27 cellular contexts compared by ENCODE assay signal in the genomic region with DNA sequence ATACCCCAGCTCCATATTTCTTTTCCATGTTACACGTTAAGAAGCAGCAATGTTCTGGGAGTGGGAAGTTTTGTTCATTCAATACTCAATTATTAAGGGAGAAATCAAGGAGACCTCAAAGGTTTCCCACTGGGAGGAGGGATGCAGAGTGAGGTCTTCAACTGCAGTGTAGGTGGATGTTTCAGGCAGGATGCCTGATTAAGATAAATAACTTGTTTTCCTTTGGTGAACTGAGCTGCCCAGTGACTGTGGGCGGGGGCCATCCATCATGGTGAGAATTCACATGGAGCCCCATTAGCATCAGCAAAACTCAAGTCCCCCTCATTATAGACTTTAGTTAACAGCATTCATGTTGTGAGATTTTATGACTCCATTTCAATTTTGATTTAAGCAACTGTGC.
"Had no signal": no experiment of that assay in that cellular context is flagged by ENCODE, and none has a peak within 500 bp of the region (broad histone marks: within the 10 kb centered on the region; RNA-seq: fewer than 3 reads in every experiment).

No MANE protein-coding gene starts in this region.

- H3K36me3 ChIP-seq: neural progenitor cell, pancreas, prostate gland, right lobe of liver, sigmoid colon, stomach, thoracic aorta, thyroid gland, tibial nerve, upper lobe of right lung, uterus had no signal

- H3K4me3 ChIP-seq: neural progenitor cell, pancreas, prostate gland, right lobe of liver, sigmoid colon, stomach, thoracic aorta, thyroid gland, tibial nerve, upper lobe of right lung, uterus had no signal

- ATAC-seq: naive thymus-derived CD8-positive, alpha-beta T cell; natural killer cell treated with Interleukin-12 subunit alpha and Interleukin-12 subunit beta and Interleukin-15 and Interleukin-18, amount 100 ng/mL, for 72 hours; pancreas; right cardiac atrium; right lobe of liver; stimulated activated effector memory CD8-positive, alpha-beta T cell treated with anti-CD3 and anti-CD28 coated beads, Interleukin-12 subunit alpha, Interleukin-12 subunit beta, amount 100 ng/mL, for 72 hours; stimulated activated naive B cell treated with anti-CD40 and anti-IgM and Interleukin-4, amounts not matched to agents 10 μg/mL and 1 μg/mL and 100 μg/mL, for 72 hours; upper lobe of right lung had no signal

- H3K4me1 Mint-ChIP-seq: naive B cell; naive thymus-derived CD8-positive, alpha-beta T cell; stimulated activated effector memory CD8-positive, alpha-beta T cell treated with anti-CD3 and anti-CD28 coated beads, Interleukin-12 subunit alpha, Interleukin-12 subunit beta, amount 100 ng/mL, for 72 hours; stimulated activated naive B cell treated with anti-CD40 and anti-IgM and Interleukin-4, amounts not matched to agents 10 μg/mL and 1 μg/mL and 100 μg/mL, for 72 hours had no signal

- H3K9me3 Mint-ChIP-seq: natural killer cell treated with Interleukin-12 subunit alpha and Interleukin-12 subunit beta and Interleukin-15 and Interleukin-18, amount 100 ng/mL, for 72 hours; neural progenitor cell; stimulated activated naive B cell treated with anti-CD40 and anti-IgM and Interleukin-4, amounts not matched to agents 10 μg/mL and 1 μg/mL and 100 μg/mL, for 72 hours; stimulated activated naive CD8-positive, alpha-beta T cell treated with anti-CD3 and anti-CD28 coated beads, Interleukin-15, Interleukin-2, amounts not matched to agents 100 ng/mL and 50 ng/mL, for 24 hours had no signal

- H3K27ac Mint-ChIP-seq: naive B cell; naive thymus-derived CD8-positive, alpha-beta T cell; natural killer cell treated with Interleukin-12 subunit alpha and Interleukin-12 subunit beta and Interleukin-15 and Interleukin-18, amount 100 ng/mL, for 72 hours; neural progenitor cell; stimulated activated effector memory CD8-positive, alpha-beta T cell treated with anti-CD3 and anti-CD28 coated beads, Interleukin-12 subunit alpha, Interleukin-12 subunit beta, amount 100 ng/mL, for 72 hours; stimulated activated naive B cell treated with anti-CD40 and anti-IgM and Interleukin-4, amounts not matched to agents 10 μg/mL and 1 μg/mL and 100 μg/mL, for 72 hours; stimulated activated naive CD8-positive, alpha-beta T cell treated with anti-CD3 and anti-CD28 coated beads, Interleukin-15, Interleukin-2, amounts not matched to agents 100 ng/mL and 50 ng/mL, for 24 hours had no signal

- FAIRE-seq: pancreas, small intestine had no signal

- H3K27me3 ChIP-seq: neural progenitor cell, pancreas, right lobe of liver, sigmoid colon, stomach, thyroid gland, tibial nerve, upper lobe of right lung, uterus had no signal

- H3K9me3 ChIP-seq: pancreas, prostate gland, right lobe of liver, sigmoid colon, stomach, thoracic aorta, thyroid gland, tibial nerve, upper lobe of right lung, uterus had no signal

- H3K4me1 ChIP-seq: pancreas, prostate gland, right lobe of liver, sigmoid colon, thyroid gland, tibial nerve, upper lobe of right lung, uterus had no signal

- H3K9ac ChIP-seq: neural progenitor cell had no signal

- H3K36me3 Mint-ChIP-seq: naive B cell; naive thymus-derived CD8-positive, alpha-beta T cell; natural killer cell treated with Interleukin-12 subunit alpha and Interleukin-12 subunit beta and Interleukin-15 and Interleukin-18, amount 100 ng/mL, for 72 hours; neural progenitor cell; stimulated activated effector memory CD8-positive, alpha-beta T cell treated with anti-CD3 and anti-CD28 coated beads, Interleukin-12 subunit alpha, Interleukin-12 subunit beta, amount 100 ng/mL, for 72 hours; stimulated activated naive B cell treated with anti-CD40 and anti-IgM and Interleukin-4, amounts not matched to agents 10 μg/mL and 1 μg/mL and 100 μg/mL, for 72 hours had no signal

- H3K27ac ChIP-seq: neural progenitor cell, pancreas, prostate gland, right lobe of liver, sigmoid colon, stomach, thoracic aorta, thyroid gland, tibial nerve, upper lobe of right lung, uterus had no signal

- DNase-seq: naive B cell; naive thymus-derived CD8-positive, alpha-beta T cell; occipital lobe; pancreas; retina; right cardiac atrium; right lobe of liver; sigmoid colon; small intestine; stimulated activated CD4-positive, alpha-beta T cell treated with anti-CD3 and anti-CD28 coated beads, Interleukin-15, amount 100 ng/mL, for 24 hours; stimulated activated CD4-positive, alpha-beta T cell treated with anti-CD3 and anti-CD28 coated beads, Interleukin-2, amount 100 ng/mL, for 24 hours; stimulated activated CD4-positive, alpha-beta T cell treated with anti-CD3 and anti-CD28 coated beads, Interleukin-2, amount 100 ng/mL, for 48 hours; stimulated activated CD4-positive, alpha-beta T cell treated with anti-CD3 and anti-CD28 coated beads, Interleukin-4, amount 100 ng/mL, for 24 hours; stimulated activated naive B cell treated with anti-CD40 and anti-IgM and Interleukin-4, amounts not matched to agents 10 μg/mL and 1 μg/mL and 100 μg/mL, for 72 hours; stimulated activated naive CD4-positive, alpha-beta T cell treated with Interleukin-2 at 50 U/mL for 16 hours; stomach; thyroid gland; trophoblast cell; upper lobe of right lung; uterus had no signal

- H3K27me3 Mint-ChIP-seq: stimulated activated naive B cell treated with anti-CD40 and anti-IgM and Interleukin-4, amounts not matched to agents 10 μg/mL and 1 μg/mL and 100 μg/mL, for 72 hours; stimulated activated naive CD8-positive, alpha-beta T cell treated with anti-CD3 and anti-CD28 coated beads, Interleukin-15, Interleukin-2, amounts not matched to agents 100 ng/mL and 50 ng/mL, for 24 hours had no signal

- H3K4me3 Mint-ChIP-seq: naive B cell; naive thymus-derived CD8-positive, alpha-beta T cell; natural killer cell treated with Interleukin-12 subunit alpha and Interleukin-12 subunit beta and Interleukin-15 and Interleukin-18, amount 100 ng/mL, for 72 hours; neural progenitor cell; stimulated activated effector memory CD8-positive, alpha-beta T cell treated with anti-CD3 and anti-CD28 coated beads, Interleukin-12 subunit alpha, Interleukin-12 subunit beta, amount 100 ng/mL, for 72 hours; stimulated activated naive B cell treated with anti-CD40 and anti-IgM and Interleukin-4, amounts not matched to agents 10 μg/mL and 1 μg/mL and 100 μg/mL, for 72 hours; stimulated activated naive CD8-positive, alpha-beta T cell treated with anti-CD3 and anti-CD28 coated beads, Interleukin-15, Interleukin-2, amounts not matched to agents 100 ng/mL and 50 ng/mL, for 24 hours had no signal

- H3K4me2 ChIP-seq: neural progenitor cell had no signal
